In the genomic region with DNA sequence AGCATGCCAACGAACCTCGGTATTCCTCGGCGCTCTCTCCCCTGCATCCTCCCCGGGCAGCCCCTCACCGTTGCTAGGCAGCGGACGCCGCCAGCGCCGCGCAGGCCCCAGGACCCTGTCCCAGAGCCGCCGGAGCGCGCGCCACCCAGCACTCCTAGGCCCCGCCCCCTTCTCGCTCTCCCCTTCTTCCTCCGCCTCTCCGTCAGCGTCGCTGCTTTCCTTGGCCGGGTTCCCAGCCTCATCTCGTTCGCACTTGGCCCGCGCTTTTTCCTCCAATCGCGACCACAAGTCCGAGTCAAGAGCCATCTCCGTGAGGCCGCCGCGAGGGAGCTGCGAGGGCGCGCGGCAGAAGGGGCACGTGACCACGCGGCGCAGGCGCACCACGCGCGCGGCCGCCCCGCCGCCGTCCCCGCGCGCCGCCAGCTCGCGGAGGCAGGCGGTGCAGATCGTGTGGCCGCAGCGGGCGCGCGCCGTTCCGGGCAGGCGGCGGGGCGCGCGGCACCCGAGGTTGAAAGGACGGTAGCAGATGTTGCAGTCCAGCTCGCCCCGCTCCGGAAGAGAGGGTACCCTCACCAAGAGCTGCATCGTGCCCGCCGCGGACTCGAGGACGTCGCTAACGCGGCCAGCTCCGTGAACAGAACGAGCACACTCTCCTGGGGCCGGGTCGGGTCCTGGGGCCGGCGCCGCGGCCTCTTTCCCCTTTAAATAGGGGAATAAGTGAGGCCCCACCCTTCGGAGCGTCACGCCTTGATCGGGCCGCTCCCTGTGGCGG, we compare ENCODE assay signal across 8 cellular contexts. TPM values are rescaled to one million over a fixed set of nuclear protein-coding genes. Genes with fewer than 3 reads are reported as not detected.
DNase-seq lines count a peak whose midpoint lies in the region; ATAC-seq, FAIRE-seq and TF ChIP-seq lines count a peak whose summit lies in the region.

A gene (minus strand): TSS at position 679 of the 772 bp plus-strand sequence. CDS start 94 bp downstream, at position 585.

- no peak within 1 kb of the TSS for H3K14ac ChIP-seq in H1 (ENCODE audit: insufficient read length)

- H4K5ac ChIP-seq in H1 (ENCODE audit: insufficient read length, low read depth, low read length), result peak within 1 kb of the TSS; percentile 95

- no peak within 1 kb of the TSS for H3K4ac ChIP-seq in H1 (replicated peaks; ENCODE audit: insufficient read length, low read depth, low read length)

- peaks cover 39% of the 10 kb centered on the region for H3K4me1 Mint-ChIP-seq in CD14-positive monocyte
- H3K4me1 Mint-ChIP-seq in activated CD8-positive, alpha-beta memory T cell treated with anti-CD3 and anti-CD28 coated beads, Interleukin-2, amount 10 ng/mL, durations not matched to agents 7 days and 5 days, result peaks cover 28% of the 10 kb centered on the region

- no peak within 1 kb of the TSS for H3K23ac ChIP-seq in H1 (ENCODE audit: insufficient read length)

- 4% methylated on average over 84 of the region's 100 CpGs; no CpG with 5 or more reads in 1 of the 2 experiments for WGBS in H1 (ENCODE audit: extremely low coverage in 1 of 2, insufficient coverage in 1 of 2, insufficient read length in 1 of 2, insufficient replicate concordance in 2 of 2, low coverage in 1 of 2, low lambda C conversion rate in 2 of 2, missing lambda C conversion rate in 1 of 2), 2 experiments

- H3K9me3 ChIP-seq in H1 (ENCODE audit: insufficient read depth in 2 of 2, low read depth in 1 of 2, low read length in 1 of 2), result no peaks in the 10 kb centered on the region

- TF ChIP-seq RAD21 in H1 (IDR thresholded peaks at IDR 0.05 in 1 of 2, conservative IDR thresholded peaks at IDR 0.05 in 1 of 2; ENCODE audit: low read depth in 2 of 2, low read length in 2 of 2), result no peak

- no peaks in the 10 kb centered on the region for H3K79me2 ChIP-seq in H1 (ENCODE audit: control insufficient read depth in 1 of 2, insufficient read depth in 2 of 2, low read length in 2 of 2)

- H3K27ac ChIP-seq in H1 (ENCODE audit: low read depth, low read length), result no peak within 1 kb of the TSS

- DNase-seq in CD14-positive monocyte (ENCODE audit: low spot score) (peak; percentile 68), GM20000 (ENCODE audit: low spot score) (peak; percentile 92), HTR-8/SVneo (ENCODE audit: insufficient read length, low spot score) (peak; percentile 84), NOMO-1 (lab: John Stamatoyannopoulos, UW; ENCODE audit: unreplicated experiment in 2 of 2) (peak; percentile 91 to 95), H1 (ENCODE audit: low read depth in 1 of 2, low spot score in 2 of 2) (peak in 1 of 2 experiments; percentile 92), mesenteric fat pad (ENCODE audit: low spot score) (peak; percentile 97)
- peak; percentile 89 for DNase-seq in activated CD8-positive, alpha-beta memory T cell treated with anti-CD3 and anti-CD28 coated beads, Interleukin-2, amount 10 ng/mL, durations not matched to agents 7 days and 5 days
- DNase-seq in stimulated activated CD8-positive, alpha-beta memory T cell treated with anti-CD3 and anti-CD28 coated beads, Interleukin-12 subunit alpha, Interleukin-12 subunit beta, amount 100 ng/mL, for 4 hours (ENCODE audit: low read depth), result peak; percentile 72

- TF ChIP-seq CTCF in CD14-positive monocyte (IDR thresholded peaks at IDR 0.05), result no peak
- TF ChIP-seq CTCF in GM20000 (IDR thresholded peaks at IDR 0.05; ENCODE audit: extremely low read depth, missing control alignments), result no peak
- no peak for TF ChIP-seq CTCF in H1 (IDR thresholded peaks at IDR 0.05; ENCODE audit: control extremely low read depth in 1 of 3, insufficient read depth in 1 of 3, low read depth in 1 of 3, low read length in 3 of 3)

- H2BK20ac ChIP-seq in H1 (ENCODE audit: low read length), result no peak within 1 kb of the TSS

- H2BK12ac ChIP-seq in H1 (ENCODE audit: low read depth, low read length), result 0 out of 2 replicates have a peak within 1 kb of the TSS, but pooled peaks have one; percentile 43

- H2AK5ac ChIP-seq in H1 (ENCODE audit: low read depth, low read length), result no peak within 1 kb of the TSS

- TF ChIP-seq POLR2A in H1 (IDR thresholded peaks at IDR 0.05; ENCODE audit: control extremely low read depth in 1 of 2, low read depth in 2 of 2, low read length in 2 of 2), result no peak

- FAIRE-seq in HTR-8/SVneo (lab: Jason Lieb, UNC) (peak; percentile 97), H1 (lab: Jason Lieb, UNC) (no peak)

- no peak within 1 kb of the TSS; the same call in 1 of the 2 replicates for H4K8ac ChIP-seq in H1 (ENCODE audit: extremely low read depth, insufficient read depth, low read length)

- H3K4me1 ChIP-seq in H1 (replicated peaks in 1 of 4; ENCODE audit: control insufficient read depth in 3 of 4, insufficient read depth in 4 of 4, low read length in 3 of 4), result peaks cover 0 to 6% (median 6%) of the 10 kb centered on the region in 4 experiments; a peak in 5 of 7 replicates

- peak within 1 kb of the TSS; percentile 79; the same call in 1 of the 2 replicates for H2BK5ac ChIP-seq in H1 (ENCODE audit: low read depth, low read length)

- H2AFZ ChIP-seq in H1 (ENCODE audit: low read length), result 0 out of 2 replicates have a peak within 1 kb of the TSS, but pooled peaks have one; percentile 58

- peak within 1 kb of the TSS; percentile 86 to 89 for H3K4me3 Mint-ChIP-seq in CD14-positive monocyte
- H3K4me3 Mint-ChIP-seq in activated CD8-positive, alpha-beta memory T cell treated with anti-CD3 and anti-CD28 coated beads, Interleukin-2, amount 10 ng/mL, durations not matched to agents 7 days and 5 days, result peak within 1 kb of the TSS; percentile 87

- peaks cover 0 to 3% (median 1%) of the 10 kb centered on the region in 3 donors for H3K27me3 Mint-ChIP-seq in CD14-positive monocyte (ENCODE audit: low read depth in 3 of 3)
- H3K27me3 Mint-ChIP-seq in activated CD8-positive, alpha-beta memory T cell treated with anti-CD3 and anti-CD28 coated beads, Interleukin-2, amount 10 ng/mL, durations not matched to agents 7 days and 5 days, result no peaks in the 10 kb centered on the region

- H4K91ac ChIP-seq in H1 (replicated peaks; ENCODE audit: insufficient read length, low read length), result peak within 1 kb of the TSS; percentile 46

- no peak for TF ChIP-seq EP300 in H1 (IDR thresholded peaks at IDR 0.05; ENCODE audit: borderline replicate concordance in 1 of 2, low read depth in 2 of 2, low read length in 2 of 2)

- peak within 1 kb of the TSS; percentile 65; the same call in 1 of the 2 replicates for H2BK15ac ChIP-seq in H1 (ENCODE audit: low read length)

- H3K23me2 ChIP-seq in H1 (ENCODE audit: low read depth, low read length), result peaks cover 7% of the 10 kb centered on the region

- intact Hi-C loops in CD14-positive monocyte (cut with micrococcal nuclease), result loop anchor here (2.0 kb wide), 1 partner anchor 141 kb away; no protein-coding TSS in a partner anchor

- peak within 1 kb of the TSS; percentile 83 to 96 (median 94) for H3K27ac Mint-ChIP-seq in CD14-positive monocyte
- peak within 1 kb of the TSS; percentile 94 for H3K27ac Mint-ChIP-seq in activated CD8-positive, alpha-beta memory T cell treated with anti-CD3 and anti-CD28 coated beads, Interleukin-2, amount 10 ng/mL, durations not matched to agents 7 days and 5 days

- peak within 1 kb of the TSS; percentile 90 for H3K18ac ChIP-seq in H1 (ENCODE audit: extremely low read depth, low read length)

- H2BK120ac ChIP-seq in H1 (replicated peaks; ENCODE audit: low read depth, low read length), result no peak within 1 kb of the TSS

- no peaks in the 10 kb centered on the region; a peak in 3 of 8 replicates for H3K36me3 ChIP-seq in H1 (ENCODE audit: control insufficient read depth in 2 of 4, insufficient read depth in 4 of 4, low read length in 3 of 4)

- POLR2A ChIA-PET in H1 (lab: Charles Lee; ENCODE audit: partially characterized antibody), result interaction anchor here (0.7 to 2.0 kb wide), 6 partner anchors 10 to 126 kb away, joined by 3 to 9 read pairs (median 3); a partner anchor contains a TSS

- peaks cover 0 to 2% of the 10 kb centered on the region in 2 experiments for H4K20me1 ChIP-seq in H1 (replicated peaks in 1 of 2; ENCODE audit: control insufficient read depth in 1 of 2, insufficient read depth in 2 of 2, low read length in 2 of 2)

- ATAC-seq in activated CD8-positive, alpha-beta memory T cell treated with anti-CD3 and anti-CD28 coated beads, Interleukin-2, amount 10 ng/mL, durations not matched to agents 7 days and 5 days, result peak; percentile 87

- H3K9ac ChIP-seq in H1 (replicated peaks in 1 of 4; ENCODE audit: extremely low read depth in 1 of 4, low read depth in 3 of 4, low read length in 3 of 4), result peak within 1 kb of the TSS in 1 of 4 experiments; percentile 48; a peak in 1 of 7 replicates

- CTCF ChIA-PET in activated CD8-positive, alpha-beta memory T cell treated with anti-CD3 and anti-CD28 coated beads, Interleukin-2, amount 10 ng/mL, durations not matched to agents 7 days and 5 days (lab: Charles Lee), result interaction anchor here (0.7 to 15.4 kb wide), 18 partner anchors 7 to 159 kb away, joined by 3 to 312 read pairs (median 4); a partner anchor contains a TSS
- CTCF ChIA-PET in H1 (lab: Charles Lee; ENCODE audit: partially characterized antibody), result interaction anchor here (0.6 to 6.9 kb wide), 12 partner anchors 11 to 177 kb away, joined by 3 to 64 read pairs (median 4); a partner anchor contains a TSS

- peak within 1 kb of the TSS; percentile 30 to 53 (median 37) for H3K4me3 ChIP-seq in H1 (ENCODE audit: extremely low read depth in 1 of 4, insufficient read depth in 2 of 4, low read depth in 3 of 4, low read length in 4 of 4)

- H3K79me1 ChIP-seq in H1 (ENCODE audit: low read depth, low read length), result no peaks in the 10 kb centered on the region

- peaks cover 12 to 14% of the 10 kb centered on the region in 2 donors for H3K36me3 Mint-ChIP-seq in CD14-positive monocyte
- H3K36me3 Mint-ChIP-seq in activated CD8-positive, alpha-beta memory T cell treated with anti-CD3 and anti-CD28 coated beads, Interleukin-2, amount 10 ng/mL, durations not matched to agents 7 days and 5 days, result peaks cover 7% of the 10 kb centered on the region

- H3K27me3 ChIP-seq in H1 (replicated peaks in 1 of 4; ENCODE audit: control insufficient read depth in 3 of 4, extremely low read depth in 1 of 4, insufficient read depth in 3 of 4, low read length in 3 of 4), result peaks cover 10 to 30% (median 26%) of the 10 kb centered on the region in 4 experiments

- peak within 1 kb of the TSS; percentile 85 to 88 for H3K4me2 ChIP-seq in H1 (ENCODE audit: insufficient read depth in 1 of 2, low read depth in 2 of 2, low read length in 2 of 2)

- no peak within 1 kb of the TSS for H3K56ac ChIP-seq in H1 (replicated peaks; ENCODE audit: insufficient read length, low read depth, low read length)

- H3K9me3 Mint-ChIP-seq in CD14-positive monocyte, result no peaks in the 10 kb centered on the region
- no peaks in the 10 kb centered on the region for H3K9me3 Mint-ChIP-seq in activated CD8-positive, alpha-beta memory T cell treated with anti-CD3 and anti-CD28 coated beads, Interleukin-2, amount 10 ng/mL, durations not matched to agents 7 days and 5 days (ENCODE audit: low read depth)

RNA-seq across cellular contexts. Expression of the gene that starts here (rescaled TPM):
- polyA plus RNA-seq in CD14-positive monocyte (1 to 10 TPM in 1 of 2 donors, under 1 TPM in 1; 0.59 to 1.3 TPM), H1 (2011; rRNA removed) (1.1 and 1.7 TPM in 2 replicates)
- total RNA-seq in activated CD8-positive, alpha-beta memory T cell treated with anti-CD3 and anti-CD28 coated beads, Interleukin-2, amount 10 ng/mL, durations not matched to agents 7 days and 5 days, result 1 to 10 TPM; 2.8 to 3.9 TPM
- 0.63 and 0.77 TPM in 2 replicates for total RNA-seq in H1 (2021; fragmentation: NEBNext Ultra II Directional; extraction: Animal tissue kit (Norgen Biotek cat#: 25700))
- 0.94 TPM for polyA plus RNA-seq in H1 (2011; cell fraction: cytosol; rRNA removed)
- polyA plus RNA-seq in H1 (2011; cell fraction: nucleus; rRNA removed), result 0.56 TPM
- polyA plus RNA-seq in H1 (2012, experiment 1 of 2), result 0.64 to 2.2 TPM (median 0.83 TPM) in 4 replicates
- 0.63 TPM for polyA plus RNA-seq in H1 (2012, experiment 2 of 2)
- polyA plus RNA-seq in H1 (2013, experiment 1 of 2), result 0.67 TPM
- polyA plus RNA-seq in H1 (2013, experiment 2 of 2), result 0.48 TPM
- 0.27 and 0.47 TPM in 2 replicates for polyA minus RNA-seq in H1 (2011; rRNA and poly(A)+ RNA removed)
- 0.66 TPM for polyA minus RNA-seq in H1 (2011; cell fraction: cytosol; rRNA and poly(A)+ RNA removed)
- polyA minus RNA-seq in H1 (2011; cell fraction: nucleus; rRNA and poly(A)+ RNA removed), result 0.20 TPM
- 0.80 TPM for total RNA-seq in mesenteric fat pad

Comparison
In these comparisons a context has a peak if more than half of its experiments do, and no peak if none do; other contexts are left out.
1. Peak in DNase-seq in mesenteric fat pad; RNA of the gene not detected or under 1 TPM.